ENCODE assay signal across 12 cellular contexts in the genomic region with DNA sequence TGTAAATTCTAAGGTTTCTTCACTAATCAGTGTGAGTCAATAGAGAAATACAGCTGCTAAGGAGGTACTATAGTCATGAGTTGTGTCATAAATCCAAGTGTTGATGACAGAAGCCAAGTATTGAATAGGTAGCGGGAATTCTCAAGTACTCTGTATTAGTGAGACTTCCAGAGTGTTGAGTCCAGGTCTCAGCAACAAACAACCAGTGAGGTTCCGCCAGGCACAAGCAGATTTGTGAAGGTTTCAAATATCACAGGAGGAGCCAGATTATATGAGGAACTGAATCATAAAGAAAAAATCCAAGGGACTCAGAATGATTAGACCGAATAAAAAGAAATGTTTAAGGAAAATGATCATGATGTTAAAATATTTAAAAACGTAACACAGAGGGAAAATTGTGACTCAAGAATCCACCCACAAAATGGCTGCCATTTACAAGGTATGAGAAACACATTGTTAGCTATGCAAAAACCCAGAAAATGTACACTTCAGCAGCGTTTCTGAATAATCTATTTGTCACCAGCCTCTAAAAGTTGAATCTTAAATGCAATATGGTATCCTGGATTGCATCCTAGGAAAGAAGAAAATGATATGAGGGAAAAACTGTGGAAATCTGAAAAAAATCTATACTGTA. TPM values are rescaled to one million over a fixed set of nuclear protein-coding genes. Genes with fewer than 3 reads are reported as not detected.
DNase-seq lines count a peak whose midpoint lies in the region; ATAC-seq and TF ChIP-seq lines count a peak whose summit lies in the region.
"Had no signal": no experiment of that assay in that cellular context is flagged by ENCODE, and none has a peak within 500 bp of the region (broad histone marks: within the 10 kb centered on the region; RNA-seq: fewer than 3 reads in every experiment).

No MANE protein-coding gene starts in this region.

- peak overlapping the region; percentile 21 for H3K4me3 Mint-ChIP-seq in chondrocyte (ENCODE audit: unreplicated experiment)
- H3K4me3 Mint-ChIP-seq: central memory CD8-positive, alpha-beta T cell had no signal

- DNase-seq in GM04504 (ENCODE audit: low read depth), result peak; percentile 84
- DNase-seq in NCI-H226, result peak; percentile 64
- DNase-seq in chondrocyte (ENCODE audit: low spot score), result no peak
- DNase-seq in renal cortical epithelial cell (ENCODE audit: low read depth), result peak; percentile 85
- no peak for DNase-seq in spleen
- DNase-seq in omental fat pad (ENCODE audit: low spot score), result no peak
- DNase-seq: glutamatergic neuron had no signal

- 78 to 90% (median 87%) methylated on average over 5 of the region's 5 CpGs for WGBS in spleen, 5 donors

- no peaks in the 10 kb centered on the region for H3K36me3 ChIP-seq in spleen
- H3K36me3 ChIP-seq: thoracic aorta had no signal

- H3K27me3 ChIP-seq in spleen (replicated peaks in 1 of 7), result no peaks in the 10 kb centered on the region

- no peak overlapping the region for H3K27ac ChIP-seq in spleen
- H3K27ac ChIP-seq: thoracic aorta had no signal

- no peaks in the 10 kb centered on the region for H3K36me3 Mint-ChIP-seq in chondrocyte (ENCODE audit: low read depth)

- H3K4me1 Mint-ChIP-seq in chondrocyte (ENCODE audit: low read depth), result peaks cover 41% of the 10 kb centered on the region
- H3K4me1 Mint-ChIP-seq: central memory CD8-positive, alpha-beta T cell had no signal

- peak overlapping the region; percentile 77 for H3K27ac Mint-ChIP-seq in chondrocyte (ENCODE audit: unreplicated experiment)

- no peaks in the 10 kb centered on the region for H3K9me3 ChIP-seq in spleen
- H3K9me3 ChIP-seq: thoracic aorta had no signal

- no peak for TF ChIP-seq POLR2A in spleen (IDR thresholded peaks at IDR 0.05)

- no peak overlapping the region for H3K4me3 ChIP-seq in spleen
- H3K4me3 ChIP-seq: lung, thoracic aorta had no signal

- no peaks in the 10 kb centered on the region for H3K4me1 ChIP-seq in spleen

- ATAC-seq in GM21528 (IDR thresholded peaks at IDR 0.05; ENCODE audit: low FRiP score, unreplicated experiment) (no peak), omental fat pad (ENCODE audit: low FRiP score) (no peak)

- H3K27me3 Mint-ChIP-seq in chondrocyte (ENCODE audit: low read depth), result no peaks in the 10 kb centered on the region

- TF ChIP-seq CTCF in chondrocyte (IDR thresholded peaks at IDR 0.05), result no peak
- TF ChIP-seq CTCF in spleen (IDR thresholded peaks at IDR 0.05 in 8 of 11, conservative IDR thresholded peaks at IDR 0.05 in 3 of 11), result no peak
- no peak for TF ChIP-seq CTCF in omental fat pad (IDR thresholded peaks at IDR 0.05)

- intact Hi-C loops in spleen (cut with DNase I; ENCODE audit: low total_unique reads), result no loop called here

- H3K9me3 Mint-ChIP-seq in chondrocyte (ENCODE audit: low read depth), result no peaks in the 10 kb centered on the region
- H3K9me3 Mint-ChIP-seq: central memory CD8-positive, alpha-beta T cell had no signal

RNA-seq across cellular contexts. Expression of a gene that starts 27.3 kb away (rescaled TPM):
- total RNA-seq in chondrocyte (19.8 to 27.3 TPM (median 20.9 TPM) in 3 replicates), renal cortical epithelial cell (82.8 and 202 TPM in 2 replicates), spleen (10 to 100 TPM; 10.6 to 30.3 (median 15.7) TPM), omental fat pad (1 to 10 TPM in 1 of 4 donors, under 1 TPM in 2, not detected in 1; 0.46 to 1.3 (median 0.50) TPM)
- polyA plus RNA-seq in spleen, result 10 to 100 TPM in 2 of 3 donors, 1 to 10 TPM in 1; 6.2 to 13.7 (median 11.7) TPM
- total RNA-seq: OCI-LY7 had no signal

RNA-seq across cellular contexts. Expression of a gene that starts 58.5 kb away (rescaled TPM):
- 43.5 to 52.3 TPM (median 47.8 TPM) in 3 replicates for total RNA-seq in chondrocyte
- total RNA-seq in renal cortical epithelial cell, result 68.0 and 68.9 TPM in 2 replicates
- total RNA-seq in spleen, result 10 to 100 TPM; 24.5 to 39.6 (median 33.6) TPM
- polyA plus RNA-seq in spleen, result 10 to 100 TPM; 11.5 to 20.3 (median 13.7) TPM
- 10 to 100 TPM; 28.2 to 33.7 (median 29.9) TPM for total RNA-seq in omental fat pad

Comparison
In these comparisons a context has a peak if more than half of its experiments do, and no peak if none do; other contexts are left out.
1. DNase-seq: peak in GM04504 (single experiment), NCI-H226 (single experiment) and renal cortical epithelial cell (single experiment); none in chondrocyte (single experiment), spleen (single experiment) and omental fat pad (single experiment).